In the genomic region with DNA sequence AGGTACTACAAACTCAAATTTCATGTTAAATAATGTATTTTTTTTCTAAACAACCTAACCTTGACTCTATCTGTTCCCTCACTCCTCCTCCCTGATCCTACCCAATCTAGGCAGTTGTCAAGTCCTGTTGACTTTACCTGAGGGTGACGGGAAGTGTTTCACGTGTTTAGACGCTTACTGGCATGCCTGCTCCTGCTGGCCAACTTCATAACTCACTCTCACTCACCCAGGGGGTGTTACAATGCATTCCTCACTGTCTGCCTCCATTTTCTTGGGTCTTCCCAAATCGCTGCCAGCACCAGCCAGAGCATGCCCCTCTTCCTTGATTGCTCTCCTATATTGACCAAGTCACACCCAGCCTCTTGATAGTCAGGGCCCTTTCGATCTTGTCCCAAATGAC, we compare ENCODE assay signal across 1 cellular context.
TF ChIP-seq lines count a peak whose summit lies in the region.

No MANE protein-coding gene starts in this region.

TF ChIP-seq in HepG2, 621 proteins besides CTCF, POLR2A, EP300 and RAD21 (continued from another document and continues in another):
- TF ChIP-seq, protein P1, sequence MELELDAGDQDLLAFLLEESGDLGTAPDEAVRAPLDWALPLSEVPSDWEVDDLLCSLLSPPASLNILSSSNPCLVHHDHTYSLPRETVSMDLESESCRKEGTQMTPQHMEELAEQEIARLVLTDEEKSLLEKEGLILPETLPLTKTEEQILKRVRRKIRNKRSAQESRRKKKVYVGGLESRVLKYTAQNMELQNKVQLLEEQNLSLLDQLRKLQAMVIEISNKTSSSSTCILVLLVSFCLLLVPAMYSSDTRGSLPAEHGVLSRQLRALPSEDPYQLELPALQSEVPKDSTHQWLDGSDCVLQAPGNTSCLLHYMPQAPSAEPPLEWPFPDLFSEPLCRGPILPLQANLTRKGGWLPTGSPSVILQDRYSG (CRISPR knock-in tag; IDR thresholded peaks at IDR 0.05), result no peak
- TF ChIP-seq AGO2 (optimal IDR thresholded peaks at IDR 0.05; ENCODE audit: low read depth, low read length) (no peak), ZNF552 (CRISPR knock-in tag; IDR thresholded peaks at IDR 0.05; ENCODE audit: borderline replicate concordance) (no peak), CEBPB (IDR thresholded peaks at IDR 0.05; ENCODE audit: borderline replicate concordance, low read depth, low read length) (no peak), ZNF329 (CRISPR knock-in tag; IDR thresholded peaks at IDR 0.05; ENCODE audit: low read depth) (no peak), ZZZ3 (CRISPR knock-in tag; IDR thresholded peaks at IDR 0.05; ENCODE audit: borderline replicate concordance) (no peak), SRF (IDR thresholded peaks at IDR 0.05; ENCODE audit: low read depth, low read length) (no peak), ZNF468 (CRISPR knock-in tag; IDR thresholded peaks at IDR 0.05) (no peak), ARNTL (CRISPR knock-in tag; IDR thresholded peaks at IDR 0.05) (peak; percentile 51; the same call in 1 of the 2 replicates), ZNF605 (CRISPR knock-in tag; IDR thresholded peaks at IDR 0.05) (no peak), DPF2 (CRISPR knock-in tag; IDR thresholded peaks at IDR 0.05; ENCODE audit: borderline replicate concordance, low read depth) (0 out of 2 replicates have a peak, but pooled peaks have one; percentile 36), KDM2A (CRISPR knock-in tag; IDR thresholded peaks at IDR 0.05; ENCODE audit: borderline replicate concordance, low read depth) (peak; percentile 48; the same call in 1 of the 2 replicates), XRCC5 (optimal IDR thresholded peaks at IDR 0.05; ENCODE audit: low read length) (no peak), ASH2L (IDR thresholded peaks at IDR 0.05; ENCODE audit: insufficient read length, low read depth, low read length) (no peak), NFIB (CRISPR knock-in tag; IDR thresholded peaks at IDR 0.05; ENCODE audit: borderline replicate concordance) (no peak), ZNF451 (CRISPR knock-in tag; IDR thresholded peaks at IDR 0.05) (no peak), SSRP1 (CRISPR knock-in tag; IDR thresholded peaks at IDR 0.05) (no peak), ZNF367 (CRISPR knock-in tag; IDR thresholded peaks at IDR 0.05; ENCODE audit: borderline replicate concordance) (no peak), RBAK (CRISPR knock-in tag; IDR thresholded peaks at IDR 0.05) (no peak), KLF6 (CRISPR knock-in tag; IDR thresholded peaks at IDR 0.05) (peak; percentile 98), TGIF2 (CRISPR knock-in tag; IDR thresholded peaks at IDR 0.05) (peak; percentile 91), RFX5 (IDR thresholded peaks at IDR 0.05; ENCODE audit: low read depth, low read length) (no peak), ZNF598 (CRISPR knock-in tag; IDR thresholded peaks at IDR 0.05; ENCODE audit: borderline replicate concordance) (no peak), ZNF496 (CRISPR knock-in tag; IDR thresholded peaks at IDR 0.05; ENCODE audit: insufficient replicate concordance) (no peak), SALL2 (CRISPR knock-in tag; IDR thresholded peaks at IDR 0.05) (no peak), SMARCE1 (IDR thresholded peaks at IDR 0.05; ENCODE audit: borderline replicate concordance) (no peak), ZNF569 (CRISPR knock-in tag; IDR thresholded peaks at IDR 0.05; ENCODE audit: borderline replicate concordance) (no peak), ZNF12 (CRISPR knock-in tag; IDR thresholded peaks at IDR 0.05) (0 out of 2 replicates have a peak, but pooled peaks have one; percentile 22), ZNF564 (CRISPR knock-in tag; IDR thresholded peaks at IDR 0.05) (no peak), TCF12 (IDR thresholded peaks at IDR 0.05) (no peak), TCF12 (CRISPR knock-in tag; IDR thresholded peaks at IDR 0.05) (no peak), DNMT3B (CRISPR knock-in tag; conservative IDR thresholded peaks at IDR 0.05) (peak; percentile 91), GZF1 (CRISPR knock-in tag; IDR thresholded peaks at IDR 0.05) (no peak), MEIS2 (CRISPR knock-in tag; IDR thresholded peaks at IDR 0.05) (peak; percentile 78; the same call in 1 of the 2 replicates), CCDC6 (CRISPR knock-in tag; IDR thresholded peaks at IDR 0.05) (no peak), AGO1 (IDR thresholded peaks at IDR 0.05; ENCODE audit: low read depth, low read length, poor library complexity, severe bottlenecking) (no peak), ATF1 (CRISPR knock-in tag; IDR thresholded peaks at IDR 0.05) (no peak), U2AF1 (optimal IDR thresholded peaks at IDR 0.05; ENCODE audit: low read depth, low read length) (no peak), ZNF75D (CRISPR knock-in tag; IDR thresholded peaks at IDR 0.05; ENCODE audit: borderline replicate concordance) (no peak), ONECUT2 (CRISPR knock-in tag; IDR thresholded peaks at IDR 0.05) (no peak), RARA (CRISPR knock-in tag; IDR thresholded peaks at IDR 0.05) (peak; percentile 95), SOX13 (IDR thresholded peaks at IDR 0.05) (no peak), SOX13 (CRISPR knock-in tag; conservative IDR thresholded peaks at IDR 0.05 in 1 of 2, IDR thresholded peaks at IDR 0.05 in 1 of 2) (peak in 1 of 2 experiments; percentile 85; a peak in 2 of 4 replicates), STAT5B (CRISPR knock-in tag; IDR thresholded peaks at IDR 0.05) (no peak), RXRA (CRISPR knock-in tag; IDR thresholded peaks at IDR 0.05) (peak; percentile 65; the same call in 1 of the 2 replicates), RXRB (CRISPR knock-in tag; IDR thresholded peaks at IDR 0.05; ENCODE audit: borderline replicate concordance) (peak; percentile 83), ZNF572 (CRISPR knock-in tag; IDR thresholded peaks at IDR 0.05) (no peak), ATRX (CRISPR knock-in tag; IDR thresholded peaks at IDR 0.05; ENCODE audit: borderline replicate concordance) (no peak), ZNF180 (CRISPR knock-in tag; IDR thresholded peaks at IDR 0.05; ENCODE audit: borderline replicate concordance, low read depth) (no peak), WIZ (CRISPR knock-in tag; IDR thresholded peaks at IDR 0.05) (no peak), TMF1 (CRISPR knock-in tag; IDR thresholded peaks at IDR 0.05; ENCODE audit: low read depth) (no peak)
- TF ChIP-seq, protein P2, sequence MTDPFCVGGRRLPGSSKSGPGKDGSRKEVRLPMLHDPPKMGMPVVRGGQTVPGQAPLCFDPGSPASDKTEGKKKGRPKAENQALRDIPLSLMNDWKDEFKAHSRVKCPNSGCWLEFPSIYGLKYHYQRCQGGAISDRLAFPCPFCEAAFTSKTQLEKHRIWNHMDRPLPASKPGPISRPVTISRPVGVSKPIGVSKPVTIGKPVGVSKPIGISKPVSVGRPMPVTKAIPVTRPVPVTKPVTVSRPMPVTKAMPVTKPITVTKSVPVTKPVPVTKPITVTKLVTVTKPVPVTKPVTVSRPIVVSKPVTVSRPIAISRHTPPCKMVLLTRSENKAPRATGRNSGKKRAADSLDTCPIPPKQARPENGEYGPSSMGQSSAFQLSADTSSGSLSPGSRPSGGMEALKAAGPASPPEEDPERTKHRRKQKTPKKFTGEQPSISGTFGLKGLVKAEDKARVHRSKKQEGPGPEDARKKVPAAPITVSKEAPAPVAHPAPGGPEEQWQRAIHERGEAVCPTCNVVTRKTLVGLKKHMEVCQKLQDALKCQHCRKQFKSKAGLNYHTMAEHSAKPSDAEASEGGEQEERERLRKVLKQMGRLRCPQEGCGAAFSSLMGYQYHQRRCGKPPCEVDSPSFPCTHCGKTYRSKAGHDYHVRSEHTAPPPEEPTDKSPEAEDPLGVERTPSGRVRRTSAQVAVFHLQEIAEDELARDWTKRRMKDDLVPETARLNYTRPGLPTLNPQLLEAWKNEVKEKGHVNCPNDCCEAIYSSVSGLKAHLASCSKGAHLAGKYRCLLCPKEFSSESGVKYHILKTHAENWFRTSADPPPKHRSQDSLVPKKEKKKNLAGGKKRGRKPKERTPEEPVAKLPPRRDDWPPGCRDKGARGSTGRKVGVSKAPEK (CRISPR knock-in tag; IDR thresholded peaks at IDR 0.05; ENCODE audit: borderline replicate concordance), result no peak
- TF ChIP-seq, protein P3, sequence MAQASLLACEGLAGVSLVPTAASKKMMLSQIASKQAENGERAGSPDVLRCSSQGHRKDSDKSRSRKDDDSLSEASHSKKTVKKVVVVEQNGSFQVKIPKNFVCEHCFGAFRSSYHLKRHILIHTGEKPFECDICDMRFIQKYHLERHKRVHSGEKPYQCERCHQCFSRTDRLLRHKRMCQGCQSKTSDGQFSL (CRISPR knock-in tag; IDR thresholded peaks at IDR 0.05), result no peak
- TF ChIP-seq, protein P4, sequence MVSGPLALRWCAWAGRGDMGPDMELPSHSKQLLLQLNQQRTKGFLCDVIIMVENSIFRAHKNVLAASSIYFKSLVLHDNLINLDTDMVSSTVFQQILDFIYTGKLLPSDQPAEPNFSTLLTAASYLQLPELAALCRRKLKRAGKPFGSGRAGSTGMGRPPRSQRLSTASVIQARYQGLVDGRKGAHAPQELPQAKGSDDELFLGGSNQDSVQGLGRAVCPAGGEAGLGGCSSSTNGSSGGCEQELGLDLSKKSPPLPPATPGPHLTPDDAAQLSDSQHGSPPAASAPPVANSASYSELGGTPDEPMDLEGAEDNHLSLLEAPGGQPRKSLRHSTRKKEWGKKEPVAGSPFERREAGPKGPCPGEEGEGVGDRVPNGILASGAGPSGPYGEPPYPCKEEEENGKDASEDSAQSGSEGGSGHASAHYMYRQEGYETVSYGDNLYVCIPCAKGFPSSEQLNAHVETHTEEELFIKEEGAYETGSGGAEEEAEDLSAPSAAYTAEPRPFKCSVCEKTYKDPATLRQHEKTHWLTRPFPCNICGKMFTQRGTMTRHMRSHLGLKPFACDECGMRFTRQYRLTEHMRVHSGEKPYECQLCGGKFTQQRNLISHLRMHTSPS (CRISPR knock-in tag; IDR thresholded peaks at IDR 0.05; ENCODE audit: low read depth), result no peak
- TF ChIP-seq, protein P5, sequence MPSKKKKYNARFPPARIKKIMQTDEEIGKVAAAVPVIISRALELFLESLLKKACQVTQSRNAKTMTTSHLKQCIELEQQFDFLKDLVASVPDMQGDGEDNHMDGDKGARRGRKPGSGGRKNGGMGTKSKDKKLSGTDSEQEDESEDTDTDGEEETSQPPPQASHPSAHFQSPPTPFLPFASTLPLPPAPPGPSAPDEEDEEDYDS (CRISPR knock-in tag; IDR thresholded peaks at IDR 0.05), result peak; percentile 30; the same call in 1 of the 2 replicates
- TF ChIP-seq, protein P6, sequence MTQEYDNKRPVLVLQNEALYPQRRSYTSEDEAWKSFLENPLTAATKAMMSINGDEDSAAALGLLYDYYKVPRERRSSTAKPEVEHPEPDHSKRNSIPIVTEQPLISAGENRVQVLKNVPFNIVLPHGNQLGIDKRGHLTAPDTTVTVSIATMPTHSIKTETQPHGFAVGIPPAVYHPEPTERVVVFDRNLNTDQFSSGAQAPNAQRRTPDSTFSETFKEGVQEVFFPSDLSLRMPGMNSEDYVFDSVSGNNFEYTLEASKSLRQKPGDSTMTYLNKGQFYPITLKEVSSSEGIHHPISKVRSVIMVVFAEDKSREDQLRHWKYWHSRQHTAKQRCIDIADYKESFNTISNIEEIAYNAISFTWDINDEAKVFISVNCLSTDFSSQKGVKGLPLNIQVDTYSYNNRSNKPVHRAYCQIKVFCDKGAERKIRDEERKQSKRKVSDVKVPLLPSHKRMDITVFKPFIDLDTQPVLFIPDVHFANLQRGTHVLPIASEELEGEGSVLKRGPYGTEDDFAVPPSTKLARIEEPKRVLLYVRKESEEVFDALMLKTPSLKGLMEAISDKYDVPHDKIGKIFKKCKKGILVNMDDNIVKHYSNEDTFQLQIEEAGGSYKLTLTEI (CRISPR knock-in tag; conservative IDR thresholded peaks at IDR 0.05), result no peak
- TF ChIP-seq, protein P7, sequence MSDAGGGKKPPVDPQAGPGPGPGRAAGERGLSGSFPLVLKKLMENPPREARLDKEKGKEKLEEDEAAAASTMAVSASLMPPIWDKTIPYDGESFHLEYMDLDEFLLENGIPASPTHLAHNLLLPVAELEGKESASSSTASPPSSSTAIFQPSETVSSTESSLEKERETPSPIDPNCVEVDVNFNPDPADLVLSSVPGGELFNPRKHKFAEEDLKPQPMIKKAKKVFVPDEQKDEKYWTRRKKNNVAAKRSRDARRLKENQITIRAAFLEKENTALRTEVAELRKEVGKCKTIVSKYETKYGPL (CRISPR knock-in tag; IDR thresholded peaks at IDR 0.05), result peak; percentile 48; the same call in 1 of the 2 replicates
- TF ChIP-seq, protein P8, sequence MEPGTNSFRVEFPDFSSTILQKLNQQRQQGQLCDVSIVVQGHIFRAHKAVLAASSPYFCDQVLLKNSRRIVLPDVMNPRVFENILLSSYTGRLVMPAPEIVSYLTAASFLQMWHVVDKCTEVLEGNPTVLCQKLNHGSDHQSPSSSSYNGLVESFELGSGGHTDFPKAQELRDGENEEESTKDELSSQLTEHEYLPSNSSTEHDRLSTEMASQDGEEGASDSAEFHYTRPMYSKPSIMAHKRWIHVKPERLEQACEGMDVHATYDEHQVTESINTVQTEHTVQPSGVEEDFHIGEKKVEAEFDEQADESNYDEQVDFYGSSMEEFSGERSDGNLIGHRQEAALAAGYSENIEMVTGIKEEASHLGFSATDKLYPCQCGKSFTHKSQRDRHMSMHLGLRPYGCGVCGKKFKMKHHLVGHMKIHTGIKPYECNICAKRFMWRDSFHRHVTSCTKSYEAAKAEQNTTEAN (CRISPR knock-in tag; conservative IDR thresholded peaks at IDR 0.05), result 0 out of 2 replicates have a peak, but pooled peaks have one; percentile 41
- TF ChIP-seq, protein P9, sequence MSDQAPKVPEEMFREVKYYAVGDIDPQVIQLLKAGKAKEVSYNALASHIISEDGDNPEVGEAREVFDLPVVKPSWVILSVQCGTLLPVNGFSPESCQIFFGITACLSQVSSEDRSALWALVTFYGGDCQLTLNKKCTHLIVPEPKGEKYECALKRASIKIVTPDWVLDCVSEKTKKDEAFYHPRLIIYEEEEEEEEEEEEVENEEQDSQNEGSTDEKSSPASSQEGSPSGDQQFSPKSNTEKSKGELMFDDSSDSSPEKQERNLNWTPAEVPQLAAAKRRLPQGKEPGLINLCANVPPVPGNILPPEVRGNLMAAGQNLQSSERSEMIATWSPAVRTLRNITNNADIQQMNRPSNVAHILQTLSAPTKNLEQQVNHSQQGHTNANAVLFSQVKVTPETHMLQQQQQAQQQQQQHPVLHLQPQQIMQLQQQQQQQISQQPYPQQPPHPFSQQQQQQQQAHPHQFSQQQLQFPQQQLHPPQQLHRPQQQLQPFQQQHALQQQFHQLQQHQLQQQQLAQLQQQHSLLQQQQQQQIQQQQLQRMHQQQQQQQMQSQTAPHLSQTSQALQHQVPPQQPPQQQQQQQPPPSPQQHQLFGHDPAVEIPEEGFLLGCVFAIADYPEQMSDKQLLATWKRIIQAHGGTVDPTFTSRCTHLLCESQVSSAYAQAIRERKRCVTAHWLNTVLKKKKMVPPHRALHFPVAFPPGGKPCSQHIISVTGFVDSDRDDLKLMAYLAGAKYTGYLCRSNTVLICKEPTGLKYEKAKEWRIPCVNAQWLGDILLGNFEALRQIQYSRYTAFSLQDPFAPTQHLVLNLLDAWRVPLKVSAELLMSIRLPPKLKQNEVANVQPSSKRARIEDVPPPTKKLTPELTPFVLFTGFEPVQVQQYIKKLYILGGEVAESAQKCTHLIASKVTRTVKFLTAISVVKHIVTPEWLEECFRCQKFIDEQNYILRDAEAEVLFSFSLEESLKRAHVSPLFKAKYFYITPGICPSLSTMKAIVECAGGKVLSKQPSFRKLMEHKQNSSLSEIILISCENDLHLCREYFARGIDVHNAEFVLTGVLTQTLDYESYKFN (CRISPR knock-in tag; conservative IDR thresholded peaks at IDR 0.05), result peak; percentile 41; the same call in 1 of the 2 replicates
